ENCODE assay signal across 9 cellular contexts in genomic region chr2:26692814-26693286, GRCh38. TPM values are rescaled to one million over a fixed set of nuclear protein-coding genes. Genes with fewer than 3 reads are reported as not detected.
A peak's percentile ranks its signal among the peaks of the same experiment; 100 is the strongest.
DNase-seq lines count a peak whose midpoint lies in the region; ATAC-seq and TF ChIP-seq lines count a peak whose summit lies in the region.
"Had no signal": no experiment of that assay in that cellular context is flagged by ENCODE, and none has a peak within 500 bp of the region (broad histone marks: within the 10 kb centered on the region; RNA-seq: fewer than 3 reads in every experiment).

No MANE protein-coding gene starts in this region.

- intact Hi-C loops in activated T-helper 2 cell treated with anti-CD3 and anti-CD28 coated beads, Interferon-gamma antibody, Interleukin-2, Interleukin-4, amounts not matched to agents 10 μg/mL and 5 μg/mL and 100 μg/mL, durations not matched to agents 14 hours and 24 hours and 36 hours (cut with micrococcal nuclease): no loop called here

- peaks cover 71% of the 10 kb centered on the region for H3K27me3 ChIP-seq in suprapubic skin

- peak overlapping the region; percentile 49 for H3K4me3 ChIP-seq in iPS-18c (ENCODE audit: insufficient read depth, low read depth, low read length)
- H3K4me3 ChIP-seq in suprapubic skin: peak overlapping the region; percentile 48

- peak; percentile 16 to 35 for DNase-seq in SHP77 (lab: John Stamatoyannopoulos, UW)
- DNase-seq in SHP77 treated with DMSO at 0.1 percent for 48 hours (lab: John Stamatoyannopoulos, UW): no peak
- DNase-seq in WTC11 (ENCODE audit: low spot score): peak; percentile 63
- no peak for DNase-seq in suprapubic skin (ENCODE audit: low spot score in 2 of 2)
- no peak for DNase-seq in activated T-helper 2 cell treated with anti-CD3 and anti-CD28 coated beads, Interferon-gamma antibody, Interleukin-2, Interleukin-4, amounts not matched to agents 10 μg/mL and 5 μg/mL and 100 μg/mL, durations not matched to agents 14 hours and 24 hours and 36 hours (ENCODE audit: low spot score)
- DNase-seq: Karpas-422 had no signal

- peak overlapping the region; percentile 26; the same call in 1 of the 2 replicates for H3K4me3 Mint-ChIP-seq in WTC11
- H3K4me3 Mint-ChIP-seq in activated T-helper 2 cell treated with anti-CD3 and anti-CD28 coated beads, Interferon-gamma antibody, Interleukin-2, Interleukin-4, amounts not matched to agents 10 μg/mL and 5 μg/mL and 100 μg/mL, durations not matched to agents 14 hours and 24 hours and 36 hours (ENCODE audit: low read depth): no peak overlapping the region

- TF ChIP-seq POLR2A in suprapubic skin (IDR thresholded peaks at IDR 0.05): no peak

- peaks cover 61% of the 10 kb centered on the region for H3K27me3 Mint-ChIP-seq in WTC11 (ENCODE audit: low read depth)
- peaks cover 39% of the 10 kb centered on the region for H3K27me3 Mint-ChIP-seq in activated T-helper 2 cell treated with anti-CD3 and anti-CD28 coated beads, Interferon-gamma antibody, Interleukin-2, Interleukin-4, amounts not matched to agents 10 μg/mL and 5 μg/mL and 100 μg/mL, durations not matched to agents 14 hours and 24 hours and 36 hours (ENCODE audit: low read depth)

- CTCF ChIA-PET in WTC11 (lab: Charles Lee): interaction anchor here (1.2 to 1.6 kb wide), 2 partner anchors 51 to 250 kb away, joined by 3 to 7 read pairs; no protein-coding TSS in a partner anchor

- WGBS in suprapubic skin: 2% methylated on average over 11 of the region's 67 CpGs

- ATAC-seq in WTC11: peak; percentile 65
- ATAC-seq in HG02610 (IDR thresholded peaks at IDR 0.05; ENCODE audit: unreplicated experiment): no peak
- ATAC-seq in GM18861 (IDR thresholded peaks at IDR 0.05; ENCODE audit: unreplicated experiment): no peak

- no peaks in the 10 kb centered on the region for H3K36me3 ChIP-seq in suprapubic skin

- peaks cover 10% of the 10 kb centered on the region for H3K4me1 Mint-ChIP-seq in WTC11
- H3K4me1 Mint-ChIP-seq in activated T-helper 2 cell treated with anti-CD3 and anti-CD28 coated beads, Interferon-gamma antibody, Interleukin-2, Interleukin-4, amounts not matched to agents 10 μg/mL and 5 μg/mL and 100 μg/mL, durations not matched to agents 14 hours and 24 hours and 36 hours (ENCODE audit: low read depth): no peaks in the 10 kb centered on the region

- H3K4me1 ChIP-seq in suprapubic skin: peaks cover 15% of the 10 kb centered on the region

- no peak overlapping the region for H3K27ac Mint-ChIP-seq in WTC11
- no peak overlapping the region for H3K27ac Mint-ChIP-seq in activated T-helper 2 cell treated with anti-CD3 and anti-CD28 coated beads, Interferon-gamma antibody, Interleukin-2, Interleukin-4, amounts not matched to agents 10 μg/mL and 5 μg/mL and 100 μg/mL, durations not matched to agents 14 hours and 24 hours and 36 hours

- no peak overlapping the region for H3K27ac ChIP-seq in suprapubic skin

- POLR2A ChIA-PET in WTC11 (lab: Charles Lee): interaction anchor here (0.5 kb wide), 1 partner anchor 57 kb away, joined by 6 read pairs; no protein-coding TSS in a partner anchor

- H3K9me3 Mint-ChIP-seq in WTC11: no peaks in the 10 kb centered on the region
- H3K9me3 Mint-ChIP-seq in activated T-helper 2 cell treated with anti-CD3 and anti-CD28 coated beads, Interferon-gamma antibody, Interleukin-2, Interleukin-4, amounts not matched to agents 10 μg/mL and 5 μg/mL and 100 μg/mL, durations not matched to agents 14 hours and 24 hours and 36 hours: no peaks in the 10 kb centered on the region

- TF ChIP-seq CTCF in WTC11 (IDR thresholded peaks at IDR 0.05) (no peak), suprapubic skin (IDR thresholded peaks at IDR 0.05) (no peak)

- no peak for TF ChIP-seq EP300 in suprapubic skin (IDR thresholded peaks at IDR 0.05)

- H3K9me3 ChIP-seq in iPS-18c (ENCODE audit: control insufficient read depth, insufficient read depth, low read length) (no peaks in the 10 kb centered on the region), suprapubic skin (no peaks in the 10 kb centered on the region)

- H3K36me3 Mint-ChIP-seq in WTC11: no peaks in the 10 kb centered on the region
- H3K36me3 Mint-ChIP-seq in activated T-helper 2 cell treated with anti-CD3 and anti-CD28 coated beads, Interferon-gamma antibody, Interleukin-2, Interleukin-4, amounts not matched to agents 10 μg/mL and 5 μg/mL and 100 μg/mL, durations not matched to agents 14 hours and 24 hours and 36 hours (ENCODE audit: low read depth): no peaks in the 10 kb centered on the region

TF ChIP-seq in WTC11, 78 proteins besides CTCF, POLR2A, EP300 and RAD21 (continues in another document):
- TF ChIP-seq SMAD3 (CRISPR knock-in tag; IDR thresholded peaks at IDR 0.05; ENCODE audit: borderline replicate concordance) (no peak), PRRX2 (CRISPR knock-in tag; IDR thresholded peaks at IDR 0.05) (no peak), EMX1 (CRISPR knock-in tag; IDR thresholded peaks at IDR 0.05) (no peak), NFE2L1 (CRISPR knock-in tag; IDR thresholded peaks at IDR 0.05) (no peak), NR3C1 (CRISPR knock-in tag; conservative IDR thresholded peaks at IDR 0.05; ENCODE audit: low read depth) (no peak), CREM (CRISPR knock-in tag; IDR thresholded peaks at IDR 0.05) (no peak)
- TF ChIP-seq, protein P1, sequence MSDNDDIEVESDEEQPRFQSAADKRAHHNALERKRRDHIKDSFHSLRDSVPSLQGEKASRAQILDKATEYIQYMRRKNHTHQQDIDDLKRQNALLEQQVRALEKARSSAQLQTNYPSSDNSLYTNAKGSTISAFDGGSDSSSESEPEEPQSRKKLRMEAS (CRISPR knock-in tag; IDR thresholded peaks at IDR 0.05): peak; percentile 52; the same call in 1 of the 2 replicates
- TF ChIP-seq, protein P2, sequence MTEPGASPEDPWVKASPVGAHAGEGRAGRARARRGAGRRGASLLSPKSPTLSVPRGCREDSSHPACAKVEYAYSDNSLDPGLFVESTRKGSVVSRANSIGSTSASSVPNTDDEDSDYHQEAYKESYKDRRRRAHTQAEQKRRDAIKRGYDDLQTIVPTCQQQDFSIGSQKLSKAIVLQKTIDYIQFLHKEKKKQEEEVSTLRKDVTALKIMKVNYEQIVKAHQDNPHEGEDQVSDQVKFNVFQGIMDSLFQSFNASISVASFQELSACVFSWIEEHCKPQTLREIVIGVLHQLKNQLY (CRISPR knock-in tag; IDR thresholded peaks at IDR 0.05): no peak
- TF ChIP-seq, protein P3, sequence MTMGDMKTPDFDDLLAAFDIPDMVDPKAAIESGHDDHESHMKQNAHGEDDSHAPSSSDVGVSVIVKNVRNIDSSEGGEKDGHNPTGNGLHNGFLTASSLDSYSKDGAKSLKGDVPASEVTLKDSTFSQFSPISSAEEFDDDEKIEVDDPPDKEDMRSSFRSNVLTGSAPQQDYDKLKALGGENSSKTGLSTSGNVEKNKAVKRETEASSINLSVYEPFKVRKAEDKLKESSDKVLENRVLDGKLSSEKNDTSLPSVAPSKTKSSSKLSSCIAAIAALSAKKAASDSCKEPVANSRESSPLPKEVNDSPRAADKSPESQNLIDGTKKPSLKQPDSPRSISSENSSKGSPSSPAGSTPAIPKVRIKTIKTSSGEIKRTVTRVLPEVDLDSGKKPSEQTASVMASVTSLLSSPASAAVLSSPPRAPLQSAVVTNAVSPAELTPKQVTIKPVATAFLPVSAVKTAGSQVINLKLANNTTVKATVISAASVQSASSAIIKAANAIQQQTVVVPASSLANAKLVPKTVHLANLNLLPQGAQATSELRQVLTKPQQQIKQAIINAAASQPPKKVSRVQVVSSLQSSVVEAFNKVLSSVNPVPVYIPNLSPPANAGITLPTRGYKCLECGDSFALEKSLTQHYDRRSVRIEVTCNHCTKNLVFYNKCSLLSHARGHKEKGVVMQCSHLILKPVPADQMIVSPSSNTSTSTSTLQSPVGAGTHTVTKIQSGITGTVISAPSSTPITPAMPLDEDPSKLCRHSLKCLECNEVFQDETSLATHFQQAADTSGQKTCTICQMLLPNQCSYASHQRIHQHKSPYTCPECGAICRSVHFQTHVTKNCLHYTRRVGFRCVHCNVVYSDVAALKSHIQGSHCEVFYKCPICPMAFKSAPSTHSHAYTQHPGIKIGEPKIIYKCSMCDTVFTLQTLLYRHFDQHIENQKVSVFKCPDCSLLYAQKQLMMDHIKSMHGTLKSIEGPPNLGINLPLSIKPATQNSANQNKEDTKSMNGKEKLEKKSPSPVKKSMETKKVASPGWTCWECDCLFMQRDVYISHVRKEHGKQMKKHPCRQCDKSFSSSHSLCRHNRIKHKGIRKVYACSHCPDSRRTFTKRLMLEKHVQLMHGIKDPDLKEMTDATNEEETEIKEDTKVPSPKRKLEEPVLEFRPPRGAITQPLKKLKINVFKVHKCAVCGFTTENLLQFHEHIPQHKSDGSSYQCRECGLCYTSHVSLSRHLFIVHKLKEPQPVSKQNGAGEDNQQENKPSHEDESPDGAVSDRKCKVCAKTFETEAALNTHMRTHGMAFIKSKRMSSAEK (CRISPR knock-in tag; IDR thresholded peaks at IDR 0.05; ENCODE audit: borderline replicate concordance): no peak
- TF ChIP-seq, protein P4, sequence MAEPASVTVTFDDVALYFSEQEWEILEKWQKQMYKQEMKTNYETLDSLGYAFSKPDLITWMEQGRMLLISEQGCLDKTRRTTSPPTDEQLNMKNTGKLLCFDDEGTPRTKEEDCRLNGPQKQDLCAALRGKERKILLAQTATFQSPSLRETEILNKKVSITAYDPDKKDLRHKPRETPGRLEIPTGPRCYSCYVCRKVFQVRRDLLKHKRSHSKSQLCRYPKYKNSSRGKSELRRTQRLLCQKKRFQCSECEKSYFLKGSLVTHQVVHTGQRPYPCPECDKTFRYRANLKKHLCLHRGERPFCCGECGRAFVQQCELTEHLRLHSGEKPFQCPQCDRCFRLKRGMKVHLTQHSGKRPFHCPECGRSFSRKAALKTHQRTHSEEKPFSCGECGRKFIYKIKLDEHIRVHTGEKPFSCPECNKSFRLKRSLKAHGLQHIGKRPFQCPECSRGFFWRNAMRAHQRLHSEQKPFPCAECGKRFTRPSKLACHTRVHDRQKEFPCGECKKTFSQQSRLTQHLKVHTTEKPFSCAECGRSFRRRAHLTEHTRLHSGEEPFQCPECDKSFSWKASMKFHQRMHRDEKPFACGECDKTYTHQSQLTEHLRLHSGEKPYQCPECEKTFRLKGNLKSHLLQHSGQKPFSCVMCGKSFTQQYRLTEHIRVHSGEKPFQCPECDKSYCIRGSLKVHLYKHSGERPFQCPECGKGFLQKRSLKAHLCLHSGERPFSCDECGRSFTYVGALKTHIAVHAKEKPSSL (CRISPR knock-in tag; conservative IDR thresholded peaks at IDR 0.05): no peak

RNA-seq across cellular contexts. Expression of gene KCNK3, which starts 0.3 kb away (rescaled TPM):
- total RNA-seq in WTC11 (2021): 0.22 to 0.30 TPM (median 0.30 TPM) in 3 replicates
- 1 to 10 TPM in 2 of 4 donors, under 1 TPM in 1, not detected in 1; 0.83 to 1.2 (median 1.1) TPM for total RNA-seq in suprapubic skin
- not detected in 2 replicates for total RNA-seq in activated T-helper 2 cell treated with anti-CD3 and anti-CD28 coated beads, Interferon-gamma antibody, Interleukin-2, Interleukin-4, amounts not matched to agents 10 μg/mL and 5 μg/mL and 100 μg/mL, durations not matched to agents 14 hours and 24 hours and 36 hours

RNA-seq across cellular contexts. Expression of gene CIB4, which starts 51.7 kb away (rescaled TPM):
- total RNA-seq in WTC11 (2021) (not detected in 3 replicates), suprapubic skin (not detected)
- total RNA-seq in activated T-helper 2 cell treated with anti-CD3 and anti-CD28 coated beads, Interferon-gamma antibody, Interleukin-2, Interleukin-4, amounts not matched to agents 10 μg/mL and 5 μg/mL and 100 μg/mL, durations not matched to agents 14 hours and 24 hours and 36 hours: not detected in 2 replicates

Comparison
In these comparisons a context has a peak if more than half of its experiments do, and no peak if none do; other contexts are left out.
1. DNase-seq: peak in SHP77 (2 of 2) and WTC11 (single experiment); none in SHP77 treated with DMSO at 0.1 percent for 48 hours (single experiment), suprapubic skin (0 of 2) and activated T-helper 2 cell treated with anti-CD3 and anti-CD28 coated beads, Interferon-gamma antibody, Interleukin-2, Interleukin-4, amounts not matched to agents 10 μg/mL and 5 μg/mL and 100 μg/mL, durations not matched to agents 14 hours and 24 hours and 36 hours (single experiment).